ENCODE assay signal across 36 cellular contexts in genomic region chr1:22851517-22851916, GRCh38.
DNase-seq lines count a peak whose midpoint lies in the region; ATAC-seq, FAIRE-seq and TF ChIP-seq lines count a peak whose summit lies in the region.
"Had no signal": no experiment of that assay in that cellular context is flagged by ENCODE, and none has a peak within 500 bp of the region (broad histone marks: within the 10 kb centered on the region; RNA-seq: fewer than 3 reads in every experiment).

No MANE protein-coding gene starts in this region.

- H2BK120ac ChIP-seq in mesendoderm (ENCODE audit: low read depth, low read length): no peak overlapping the region

- no peaks in the 10 kb centered on the region for H4K20me1 ChIP-seq in HepG2 (ENCODE audit: insufficient read depth, low read length)

- no peak overlapping the region for H2BK15ac ChIP-seq in mesendoderm (replicated peaks; ENCODE audit: low read depth)

- no peak for FAIRE-seq in HepG2 (lab: Jason Lieb, UNC)
- FAIRE-seq: A549, colon, D721Med, GM18507, islet of Langerhans had no signal

- no peaks in the 10 kb centered on the region for H3K9me3 Mint-ChIP-seq in activated naive CD4-positive, alpha-beta T cell treated with anti-CD3 and anti-CD28 coated beads for 36 hours
- H3K9me3 Mint-ChIP-seq: activated naive CD4-positive, alpha-beta T cell treated with anti-CD3 and anti-CD28 coated beads, Interleukin-2, amount 50 U/mL, for 24 hours; activated T-helper 17 cell treated with anti-CD3 and anti-CD28 coated beads, Interleukin-2, amount 50 U/mL, for 72 hours; CD4-positive, alpha-beta memory T cell; natural killer cell; stimulated activated naive CD8-positive, alpha-beta T cell treated with anti-CD3 and anti-CD28 coated beads, Interleukin-15, Interleukin-2, amounts not matched to agents 100 ng/mL and 50 ng/mL, for 24 hours had no signal

- peak overlapping the region; percentile 43 for H3K56ac ChIP-seq in mesendoderm (ENCODE audit: low read length)

- H3K79me1 ChIP-seq in mesendoderm (ENCODE audit: low read length): no peaks in the 10 kb centered on the region

- CTCF ChIA-PET in HepG2 (lab: Yijun Ruan, JAX; ENCODE audit: low intra/inter-chr PET ratio, low total read pairs): no interaction called here
- CTCF ChIA-PET in activated naive CD4-positive, alpha-beta T cell treated with anti-CD3 and anti-CD28 coated beads for 36 hours (lab: Charles Lee): no interaction called here

- TF ChIP-seq POLR2A in right lobe of liver (IDR thresholded peaks at IDR 0.05): no peak
- TF ChIP-seq POLR2A in HepG2 (IDR thresholded peaks at IDR 0.05; ENCODE audit: insufficient read depth in 1 of 2, low read depth in 2 of 2, low read length in 2 of 2): no peak

- H3K4me3 ChIP-seq in right lobe of liver: no peak overlapping the region
- no peak overlapping the region for H3K4me3 ChIP-seq in HepG2 (replicated peaks in 1 of 3; ENCODE audit: insufficient read depth in 1 of 3, low read depth in 2 of 3, low read length in 3 of 3)
- H3K4me3 ChIP-seq in dorsolateral prefrontal cortex: no peak overlapping the region
- H3K4me3 ChIP-seq in mesendoderm (ENCODE audit: low read length): no peak overlapping the region
- no peak overlapping the region for H3K4me3 ChIP-seq in upper lobe of right lung
- H3K4me3 ChIP-seq: A549, lower lobe of right lung, MG63, SJSA1, spleen, tibial nerve had no signal

- H3K4me3 Mint-ChIP-seq in activated naive CD4-positive, alpha-beta T cell treated with anti-CD3 and anti-CD28 coated beads for 36 hours: no peak overlapping the region
- H3K4me3 Mint-ChIP-seq: activated naive CD4-positive, alpha-beta T cell treated with anti-CD3 and anti-CD28 coated beads, Interleukin-2, amount 50 U/mL, for 24 hours; activated T-helper 17 cell treated with anti-CD3 and anti-CD28 coated beads, Interleukin-2, amount 50 U/mL, for 72 hours; CD4-positive, alpha-beta memory T cell; natural killer cell; stimulated activated naive CD8-positive, alpha-beta T cell treated with anti-CD3 and anti-CD28 coated beads, Interleukin-15, Interleukin-2, amounts not matched to agents 100 ng/mL and 50 ng/mL, for 24 hours had no signal

- H2BK5ac ChIP-seq in mesendoderm (ENCODE audit: low read length): no peak overlapping the region

- no peaks in the 10 kb centered on the region for H3K9me3 ChIP-seq in right lobe of liver
- H3K9me3 ChIP-seq in HepG2 (ENCODE audit: low read length): no peaks in the 10 kb centered on the region
- no peaks in the 10 kb centered on the region for H3K9me3 ChIP-seq in upper lobe of right lung
- H3K9me3 ChIP-seq: A549, lower lobe of right lung, MG63, SJSA1, spleen, tibial nerve had no signal

- H3K27ac ChIP-seq in right lobe of liver: no peak overlapping the region
- H3K27ac ChIP-seq in HepG2 (ENCODE audit: extremely low read length, insufficient read depth, low read length): no peak overlapping the region
- H3K27ac ChIP-seq in dorsolateral prefrontal cortex: peak overlapping the region in 58 of 59 donors; percentile 31 to 96 (median 89)
- no peak overlapping the region for H3K27ac ChIP-seq in mesendoderm (ENCODE audit: low read depth, low read length)
- no peak overlapping the region for H3K27ac ChIP-seq in upper lobe of right lung
- H3K27ac ChIP-seq: A549, epithelial cell of prostate, lower lobe of right lung, SJSA1, spleen, tibial nerve had no signal

- no peak for TF ChIP-seq RAD21 in HepG2 (CRISPR knock-in tag; IDR thresholded peaks at IDR 0.05)

- H3K36me3 Mint-ChIP-seq in activated naive CD4-positive, alpha-beta T cell treated with anti-CD3 and anti-CD28 coated beads for 36 hours (ENCODE audit: low read depth): no peaks in the 10 kb centered on the region
- H3K36me3 Mint-ChIP-seq: activated naive CD4-positive, alpha-beta T cell treated with anti-CD3 and anti-CD28 coated beads, Interleukin-2, amount 50 U/mL, for 24 hours; CD4-positive, alpha-beta memory T cell; natural killer cell had no signal

- no peak overlapping the region for H3K23ac ChIP-seq in mesendoderm (ENCODE audit: low read length)

- no peak for DNase-seq in right lobe of liver
- no peak for DNase-seq in HepG2 (ENCODE audit: low spot score)
- no peak for DNase-seq in dorsolateral prefrontal cortex
- DNase-seq in mesendoderm: no peak
- DNase-seq in upper lobe of right lung: no peak
- DNase-seq in activated naive CD4-positive, alpha-beta T cell treated with anti-CD3 and anti-CD28 coated beads for 36 hours: no peak
- no peak for DNase-seq in NK-92 treated with Interleukin-12 subunit alpha and Interleukin-12 subunit beta, amount 100 ng/mL, for 24 hours (lab: John Stamatoyannopoulos, UW)
- DNase-seq: activated CD4-positive, alpha-beta T cell treated with anti-CD3 and anti-CD28 coated beads for 48 hours; amniotic stem cell; CD4-positive, alpha-beta memory T cell; DND-41; effector CD8-positive, alpha-beta T cell; H7; KG1; lower lobe of right lung; MG63; natural killer cell; NCI-H1436; NCI-H2107; NCI-H446; NCI-H774; spleen; stimulated activated CD4-positive, alpha-beta T cell treated with anti-CD3 and anti-CD28 coated beads, Interleukin-2, amount 100 ng/mL, for 24 hours; T-helper 9 cell had no signal

- H3K36me3 ChIP-seq in right lobe of liver (no peaks in the 10 kb centered on the region), HepG2 (replicated peaks in 1 of 2; ENCODE audit: control insufficient read depth in 1 of 2, insufficient read depth in 2 of 2, low read length in 2 of 2) (no peaks in the 10 kb centered on the region), mesendoderm (ENCODE audit: control insufficient read depth, insufficient read depth, low read length) (no peaks in the 10 kb centered on the region), upper lobe of right lung (no peaks in the 10 kb centered on the region)
- H3K36me3 ChIP-seq: lower lobe of right lung, MG63, SJSA1, spleen, tibial nerve had no signal

- H2AK5ac ChIP-seq in mesendoderm (ENCODE audit: low read length): no peak overlapping the region

- H2AFZ ChIP-seq in HepG2 (ENCODE audit: low read length): no peak overlapping the region

- H3K27me3 ChIP-seq in right lobe of liver (no peaks in the 10 kb centered on the region), HepG2 (ENCODE audit: control insufficient read depth in 1 of 2, insufficient read depth in 2 of 2, low read length in 2 of 2) (peaks cover 0 to 38% of the 10 kb centered on the region in 2 experiments; a peak in 3 of 5 replicates), dorsolateral prefrontal cortex (no peaks in the 10 kb centered on the region), mesendoderm (ENCODE audit: insufficient read depth, low read length, poor library complexity) (no peaks in the 10 kb centered on the region), upper lobe of right lung (no peaks in the 10 kb centered on the region)
- H3K27me3 ChIP-seq: MG63, tibial nerve had no signal

- intact Hi-C loops in right lobe of liver (cut with DNase I): no loop called here
- intact Hi-C loops in HepG2 (cut with micrococcal nuclease; ENCODE audit: unreplicated experiment): no loop called here
- intact Hi-C loops in dorsolateral prefrontal cortex (cut with DNase I): no loop called here
- intact Hi-C loops in upper lobe of right lung (cut with DNase I): no loop called here
- intact Hi-C loops in activated naive CD4-positive, alpha-beta T cell treated with anti-CD3 and anti-CD28 coated beads for 36 hours (cut with micrococcal nuclease): no loop called here

- TF ChIP-seq EP300 in HepG2 (IDR thresholded peaks at IDR 0.05; ENCODE audit: low read depth in 2 of 2, low read length in 2 of 2): no peak
- TF ChIP-seq EP300 in HepG2 (CRISPR knock-in tag; IDR thresholded peaks at IDR 0.05; ENCODE audit: borderline replicate concordance): no peak

- H3K4ac ChIP-seq in mesendoderm (ENCODE audit: low read depth, low read length): no peak overlapping the region

- POLR2A ChIA-PET in HepG2 (lab: Yijun Ruan, JAX): no interaction called here

- 32% methylated on average over 4 of the region's 4 CpGs for WGBS in right lobe of liver (ENCODE audit: insufficient coverage, low coverage, low lambda C conversion rate, missing lambda C conversion rate)
- 23% methylated on average over 3 of the region's 4 CpGs for WGBS in HepG2 (ENCODE audit: low lambda C conversion rate)
- WGBS in mesendoderm (ENCODE audit: extremely low coverage, insufficient coverage, low lambda C conversion rate): no CpG with 5 or more reads among the region's 4 CpGs

- H3K27ac Mint-ChIP-seq in activated naive CD4-positive, alpha-beta T cell treated with anti-CD3 and anti-CD28 coated beads for 36 hours: no peak overlapping the region
- H3K27ac Mint-ChIP-seq: activated naive CD4-positive, alpha-beta T cell treated with anti-CD3 and anti-CD28 coated beads, Interleukin-2, amount 50 U/mL, for 24 hours; activated T-helper 17 cell treated with anti-CD3 and anti-CD28 coated beads, Interleukin-2, amount 50 U/mL, for 72 hours; CD4-positive, alpha-beta memory T cell; natural killer cell; stimulated activated naive CD8-positive, alpha-beta T cell treated with anti-CD3 and anti-CD28 coated beads, Interleukin-15, Interleukin-2, amounts not matched to agents 100 ng/mL and 50 ng/mL, for 24 hours had no signal

- peaks cover 6% of the 10 kb centered on the region for H3K27me3 Mint-ChIP-seq in activated naive CD4-positive, alpha-beta T cell treated with anti-CD3 and anti-CD28 coated beads for 36 hours (ENCODE audit: low read depth)

- BruUV-seq in HepG2 (replicated peaks; lab: Mats Ljungman, UMichigan): no TSS peak

- H4K5ac ChIP-seq in mesendoderm (ENCODE audit: low read length): no peak overlapping the region

- in situ Hi-C loops in HepG2 (cut with HindIII; ENCODE audit: extremely low pct_ligation_motif_present, low pct_unique_long_range_greater_than_20kb): no loop called here

- H3K4me2 ChIP-seq in HepG2 (ENCODE audit: low read depth, low read length): no peak overlapping the region
- H3K4me2 ChIP-seq in mesendoderm (ENCODE audit: low read length): no peak overlapping the region
- H3K4me2 ChIP-seq: A549 had no signal

- H3K4me1 Mint-ChIP-seq in activated naive CD4-positive, alpha-beta T cell treated with anti-CD3 and anti-CD28 coated beads for 36 hours (ENCODE audit: low read depth): no peaks in the 10 kb centered on the region
- H3K4me1 Mint-ChIP-seq: activated naive CD4-positive, alpha-beta T cell treated with anti-CD3 and anti-CD28 coated beads, Interleukin-2, amount 50 U/mL, for 24 hours had no signal

- H4K8ac ChIP-seq in mesendoderm (ENCODE audit: low read depth, low read length): no peak overlapping the region

- TF ChIP-seq CTCF in right lobe of liver (IDR thresholded peaks at IDR 0.05) (no peak), HepG2 (CRISPR knock-in tag; IDR thresholded peaks at IDR 0.05) (no peak), dorsolateral prefrontal cortex (IDR thresholded peaks at IDR 0.05 in 54 of 56, conservative IDR thresholded peaks at IDR 0.05 in 2 of 56; ENCODE audit: low read depth in 1 of 56, partially characterized antibody in 56 of 56) (no peak), upper lobe of right lung (IDR thresholded peaks at IDR 0.05) (no peak)

- no peaks in the 10 kb centered on the region for H3K4me1 ChIP-seq in right lobe of liver
- H3K4me1 ChIP-seq in HepG2 (ENCODE audit: insufficient read depth, low read length): no peaks in the 10 kb centered on the region
- H3K4me1 ChIP-seq in mesendoderm (ENCODE audit: control insufficient read depth, low read depth, low read length): peaks cover 15% of the 10 kb centered on the region
- no peaks in the 10 kb centered on the region for H3K4me1 ChIP-seq in upper lobe of right lung
- H3K4me1 ChIP-seq: A549, SJSA1 had no signal

- H3K79me2 ChIP-seq in HepG2 (ENCODE audit: insufficient read depth, low read length) (no peaks in the 10 kb centered on the region), mesendoderm (ENCODE audit: control insufficient read depth, insufficient read depth, low read length) (no peaks in the 10 kb centered on the region)

- ATAC-seq in right lobe of liver (peak; percentile 23 to 68 (median 42)), HepG2 (no peak), upper lobe of right lung (peak; percentile 26), GM21529 (IDR thresholded peaks at IDR 0.05; ENCODE audit: unreplicated experiment) (no peak)
- ATAC-seq: A549; activated T-helper 17 cell treated with anti-CD3 and anti-CD28 coated beads, Interleukin-2, amount 50 U/mL, for 72 hours; natural killer cell had no signal

- H3K18ac ChIP-seq in mesendoderm (ENCODE audit: low read length): no peak overlapping the region

- H3K9ac ChIP-seq in HepG2 (ENCODE audit: insufficient read depth, low read depth, low read length): no peak overlapping the region
- H3K9ac ChIP-seq in mesendoderm (ENCODE audit: low read length): no peak overlapping the region

Comparison
In these comparisons a context has a peak if more than half of its experiments do, and no peak if none do; other contexts are left out.
1. ATAC-seq: peak in right lobe of liver (4 of 4) and upper lobe of right lung (single experiment); none in HepG2 (single experiment) and GM21529 (single experiment).
2. H3K27ac ChIP-seq: peak in dorsolateral prefrontal cortex (58 of 59); none in right lobe of liver (0 of 3), HepG2 (single experiment), mesendoderm (single experiment) and upper lobe of right lung (single experiment).